ENCODE assay signal across 1 cellular context in the genomic region with DNA sequence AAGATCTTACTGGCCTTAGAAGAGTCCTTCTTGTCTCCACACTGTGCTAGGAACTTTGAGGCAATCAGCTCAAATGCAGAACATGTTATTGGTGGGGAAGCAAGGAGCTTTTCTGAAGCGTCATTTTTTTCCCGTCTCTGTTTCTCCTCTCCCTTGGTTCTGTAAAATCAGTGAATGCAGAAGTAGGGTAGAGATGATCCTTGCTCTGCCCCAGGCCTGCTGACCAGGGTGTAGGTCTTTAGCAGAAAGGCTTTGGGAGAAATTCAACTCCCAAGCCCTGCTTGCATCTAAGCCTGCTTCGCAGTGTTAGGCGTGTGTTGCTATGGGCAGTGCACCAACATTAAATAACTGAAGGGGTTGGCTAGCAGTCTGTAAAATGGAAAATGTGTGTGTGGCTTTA.
TF ChIP-seq lines count a peak whose summit lies in the region.

No MANE protein-coding gene starts in this region.

TF ChIP-seq in IMR-90, 13 proteins besides CTCF, POLR2A, EP300 and RAD21:
- no peak for TF ChIP-seq NFE2L2 (IDR thresholded peaks at IDR 0.05; ENCODE audit: low read depth, low read length)
- TF ChIP-seq, protein P1, sequence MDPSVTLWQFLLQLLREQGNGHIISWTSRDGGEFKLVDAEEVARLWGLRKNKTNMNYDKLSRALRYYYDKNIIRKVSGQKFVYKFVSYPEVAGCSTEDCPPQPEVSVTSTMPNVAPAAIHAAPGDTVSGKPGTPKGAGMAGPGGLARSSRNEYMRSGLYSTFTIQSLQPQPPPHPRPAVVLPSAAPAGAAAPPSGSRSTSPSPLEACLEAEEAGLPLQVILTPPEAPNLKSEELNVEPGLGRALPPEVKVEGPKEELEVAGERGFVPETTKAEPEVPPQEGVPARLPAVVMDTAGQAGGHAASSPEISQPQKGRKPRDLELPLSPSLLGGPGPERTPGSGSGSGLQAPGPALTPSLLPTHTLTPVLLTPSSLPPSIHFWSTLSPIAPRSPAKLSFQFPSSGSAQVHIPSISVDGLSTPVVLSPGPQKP (IDR thresholded peaks at IDR 0.05; ENCODE audit: borderline replicate concordance, low read depth, low read length), result no peak
- no peak for TF ChIP-seq CEBPB (IDR thresholded peaks at IDR 0.05; ENCODE audit: low read depth, low read length)
- TF ChIP-seq FOS (IDR thresholded peaks at IDR 0.05; ENCODE audit: low read depth, low read length), result no peak
- TF ChIP-seq, protein P2, sequence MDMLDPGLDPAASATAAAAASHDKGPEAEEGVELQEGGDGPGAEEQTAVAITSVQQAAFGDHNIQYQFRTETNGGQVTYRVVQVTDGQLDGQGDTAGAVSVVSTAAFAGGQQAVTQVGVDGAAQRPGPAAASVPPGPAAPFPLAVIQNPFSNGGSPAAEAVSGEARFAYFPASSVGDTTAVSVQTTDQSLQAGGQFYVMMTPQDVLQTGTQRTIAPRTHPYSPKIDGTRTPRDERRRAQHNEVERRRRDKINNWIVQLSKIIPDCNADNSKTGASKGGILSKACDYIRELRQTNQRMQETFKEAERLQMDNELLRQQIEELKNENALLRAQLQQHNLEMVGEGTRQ (IDR thresholded peaks at IDR 0.05; ENCODE audit: low read depth, low read length), result no peak
- no peak for TF ChIP-seq MAZ (IDR thresholded peaks at IDR 0.05; ENCODE audit: borderline replicate concordance, low read depth, low read length)
- no peak for TF ChIP-seq MAFK (IDR thresholded peaks at IDR 0.05; ENCODE audit: low read depth, low read length)
- no peak for TF ChIP-seq CHD1 (IDR thresholded peaks at IDR 0.05; ENCODE audit: low read depth, low read length)
- TF ChIP-seq RFX5 (IDR thresholded peaks at IDR 0.05; ENCODE audit: low read depth, low read length), result no peak
